Comparison of ENCODE assay signal across 11 cellular contexts in the genomic region with DNA sequence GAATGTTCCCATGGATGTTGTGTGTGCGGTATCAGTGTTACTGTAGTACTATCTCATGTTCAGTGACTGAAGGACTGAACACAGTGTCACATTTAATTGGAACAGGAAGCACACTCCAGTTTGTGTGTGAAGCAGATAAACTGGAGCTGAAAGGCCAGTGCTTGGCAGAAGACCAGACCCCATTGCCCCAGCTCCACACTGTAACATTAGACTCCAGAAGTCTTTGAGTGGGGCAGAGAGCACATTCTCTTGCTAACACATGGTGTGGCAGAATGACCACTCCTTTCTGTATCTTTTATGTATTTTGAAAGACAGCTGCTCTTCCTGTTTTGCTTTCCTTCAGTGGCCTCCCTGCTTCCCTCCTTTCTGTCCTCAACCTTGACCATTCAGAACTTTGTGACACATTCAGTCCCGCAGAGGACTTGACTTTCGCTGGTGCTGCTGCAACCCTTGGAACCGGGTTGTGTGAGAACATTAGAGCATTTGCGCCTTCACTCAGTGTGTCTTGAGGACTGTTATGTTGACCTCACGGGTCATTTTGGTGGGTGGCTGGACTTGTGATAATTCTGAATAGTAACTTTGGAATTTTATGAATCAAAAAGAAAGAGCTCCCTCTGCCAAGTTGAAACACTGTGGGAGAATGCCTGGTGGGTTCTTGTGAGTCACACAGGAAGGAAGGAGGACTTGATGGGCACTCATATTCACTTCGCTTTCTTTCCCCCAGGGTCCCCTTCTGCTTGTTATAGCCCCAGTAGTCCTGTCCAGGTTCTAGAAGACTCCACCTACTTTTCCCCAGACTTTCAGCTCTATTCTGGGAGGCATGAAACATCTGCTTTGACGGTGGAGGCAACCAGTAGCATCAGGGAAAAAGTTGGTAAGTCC. TPM values are rescaled to one million over a fixed set of nuclear protein-coding genes. Genes with fewer than 3 reads are reported as not detected.
DNase-seq lines count a peak whose midpoint lies in the region; ATAC-seq and TF ChIP-seq lines count a peak whose summit lies in the region.
"Had no signal": no experiment of that assay in that cellular context is flagged by ENCODE, and none has a peak within 500 bp of the region (broad histone marks: within the 10 kb centered on the region; RNA-seq: fewer than 3 reads in every experiment).

No MANE protein-coding gene starts in this region.

- ATAC-seq in left lung (peak; percentile 82), GM18868 (IDR thresholded peaks at IDR 0.05; ENCODE audit: unreplicated experiment) (no peak), HG03460 (IDR thresholded peaks at IDR 0.05; ENCODE audit: unreplicated experiment) (no peak), GM21390 (IDR thresholded peaks at IDR 0.05; ENCODE audit: unreplicated experiment) (no peak)

- peaks cover 22 to 35% of the 10 kb centered on the region in 2 donors for H3K4me1 ChIP-seq in left lung
- peaks cover 47% of the 10 kb centered on the region for H3K4me1 ChIP-seq in vagina

- H3K4me3 ChIP-seq in left lung (no peak overlapping the region), vagina (no peak overlapping the region)

- H3K27me3 ChIP-seq in left lung (no peaks in the 10 kb centered on the region), vagina (no peaks in the 10 kb centered on the region)

- TF ChIP-seq CTCF in left lung (IDR thresholded peaks at IDR 0.05) (no peak), vagina (IDR thresholded peaks at IDR 0.05) (no peak)

- H3K36me3 ChIP-seq in left lung, result peaks cover 0 to 5% of the 10 kb centered on the region in 2 donors
- H3K36me3 ChIP-seq in vagina, result no peaks in the 10 kb centered on the region

- peak overlapping the region; percentile 57 to 65 for H3K27ac ChIP-seq in left lung
- peak overlapping the region; percentile 40 for H3K27ac ChIP-seq in vagina

- H3K9me3 ChIP-seq in left lung, result no peaks in the 10 kb centered on the region
- no peaks in the 10 kb centered on the region for H3K9me3 ChIP-seq in vagina

- TF ChIP-seq POLR2A in vagina (IDR thresholded peaks at IDR 0.05), result no peak

- DNase-seq in NCI-H2107 treated with DMSO at 0.1 percent for 48 hours (lab: John Stamatoyannopoulos, UW; ENCODE audit: unreplicated experiment) (peak; percentile 5), NCI-H2107 (lab: John Stamatoyannopoulos, UW) (no peak), brain pericyte (ENCODE audit: low read depth, low spot score) (peak; percentile 82), left lung (peak in 1 of 2 donors; percentile 52), vagina (ENCODE audit: extremely low spot score in 2 of 2) (no peak)
- DNase-seq: activated CD8-positive, alpha-beta memory T cell treated with anti-CD3 and anti-CD28 coated beads, Interleukin-2, amount 50 U/mL, for 4 hours; C1 segment of cervical spinal cord; stimulated activated CD4-positive, alpha-beta T cell treated with anti-CD3 and anti-CD28 coated beads, Interleukin-12 subunit alpha, Interleukin-12 subunit beta, amount 100 ng/mL, for 4 hours had no signal

- intact Hi-C loops in left lung (cut with DNase I), result no loop called here
- intact Hi-C loops in vagina (cut with DNase I), result no loop called here

RNA-seq across cellular contexts. Expression of a gene that starts 26.4 kb away (rescaled TPM):
- total RNA-seq in left lung, result 10 to 100 TPM; 42.7 to 52.0 TPM
- 45.7 TPM for total RNA-seq in vagina

Comparison
In these comparisons a context has a peak if more than half of its experiments do, and no peak if none do; other contexts are left out.
1. DNase-seq: peak in NCI-H2107 treated with DMSO at 0.1 percent for 48 hours (single experiment) and brain pericyte (single experiment); none in NCI-H2107 (single experiment) and vagina (0 of 2).